ENCODE assay signal across 9 cellular contexts in the genomic region with DNA sequence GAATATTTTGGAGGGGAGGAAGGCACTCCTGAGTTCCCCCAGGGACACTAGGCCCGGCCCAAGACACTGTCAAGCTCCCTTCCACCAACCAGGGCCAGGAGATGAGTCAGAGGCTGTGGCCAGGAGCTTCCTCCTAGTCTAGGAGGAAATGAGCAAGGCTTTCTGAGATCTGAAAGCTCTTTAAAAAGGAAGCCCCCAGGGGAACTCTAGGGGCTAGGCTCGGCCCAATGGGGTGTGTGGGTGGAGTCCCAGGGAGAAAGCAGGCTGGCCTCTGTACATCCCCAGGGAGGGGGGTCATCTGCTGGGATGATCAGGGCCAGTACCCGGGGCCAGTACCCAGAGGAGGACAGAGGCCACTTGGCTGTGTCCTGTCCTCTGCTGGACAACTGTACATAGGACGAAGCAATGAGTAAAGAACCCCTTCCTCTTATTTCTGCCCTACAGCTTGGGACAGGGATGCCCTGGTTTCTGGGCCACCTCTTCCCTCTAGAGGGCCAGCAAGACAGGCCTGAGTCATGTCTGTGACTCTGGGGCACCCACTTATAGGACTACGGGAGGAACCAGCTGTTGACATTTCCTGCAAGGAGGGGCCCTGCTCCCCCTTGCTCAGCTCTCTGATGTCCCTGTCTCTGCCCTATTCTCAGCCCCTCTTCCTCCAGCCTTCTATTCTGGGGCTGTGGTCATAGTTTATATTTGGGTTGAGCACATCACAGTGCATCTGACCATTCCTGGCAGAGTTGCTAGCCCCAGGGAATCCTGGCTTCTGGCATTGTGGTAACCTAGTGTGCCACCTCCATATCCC. TPM values are rescaled to one million over a fixed set of nuclear protein-coding genes. Genes with fewer than 3 reads are reported as not detected.
A peak's percentile ranks its signal among the peaks of the same experiment; 100 is the strongest.
DNase-seq lines count a peak whose midpoint lies in the region; ATAC-seq and FAIRE-seq lines count a peak whose summit lies in the region.
"Had no signal": no experiment of that assay in that cellular context is flagged by ENCODE, and none has a peak within 500 bp of the region (broad histone marks: within the 10 kb centered on the region; RNA-seq: fewer than 3 reads in every experiment).

No MANE protein-coding gene starts in this region.

- no peak for FAIRE-seq in small intestine (lab: Jason Lieb, UNC)
- FAIRE-seq: A204.1 had no signal

- H3K9me3 Mint-ChIP-seq in activated naive CD4-positive, alpha-beta T cell treated with anti-CD3 and anti-CD28 coated beads, Interleukin-2, amount 10 ng/mL, durations not matched to agents 7 days and 5 days = no peaks in the 10 kb centered on the region

- peaks cover 59% of the 10 kb centered on the region for H3K4me1 Mint-ChIP-seq in activated naive CD4-positive, alpha-beta T cell treated with anti-CD3 and anti-CD28 coated beads, Interleukin-2, amount 10 ng/mL, durations not matched to agents 7 days and 5 days

- H3K27me3 ChIP-seq in small intestine (ENCODE audit: control insufficient read depth in 2 of 2, insufficient read depth in 2 of 2, low read length in 2 of 2) = peaks cover 0 to 3% of the 10 kb centered on the region in 2 donors

- H3K27ac ChIP-seq in small intestine (ENCODE audit: low read depth in 1 of 2, low read length in 1 of 2) = peak overlapping the region in 1 of 2 donors; percentile 86

- peak; percentile 32 for DNase-seq in NCI-H82 (lab: John Stamatoyannopoulos, UW)
- no peak for DNase-seq in NCI-H82 treated with DMSO at 0.1 percent for 48 hours (lab: John Stamatoyannopoulos, UW; ENCODE audit: unreplicated experiment)
- DNase-seq in SIG-M5 treated with dmso at 0.1 percent for 504 hours (lab: John Stamatoyannopoulos, UW; ENCODE audit: unreplicated experiment) = peak; percentile 95
- peak; percentile 84 for DNase-seq in activated naive CD4-positive, alpha-beta T cell treated with anti-CD3 and anti-CD28 coated beads, Interleukin-2, amount 10 ng/mL, durations not matched to agents 7 days and 5 days
- DNase-seq in left cardiac atrium = peak; percentile 84
- peak; percentile 61 for DNase-seq in small intestine
- DNase-seq in inferior parietal cortex (ENCODE audit: extremely low spot score) = no peak

- H3K36me3 ChIP-seq in small intestine (ENCODE audit: control insufficient read depth in 2 of 2, insufficient read depth in 2 of 2, low read length in 2 of 2) = no peaks in the 10 kb centered on the region

- no peak overlapping the region for H3K4me3 ChIP-seq in small intestine (ENCODE audit: low read depth in 1 of 2, low read length in 2 of 2)

- H3K4me1 ChIP-seq in small intestine (ENCODE audit: control insufficient read depth in 2 of 2, insufficient read depth in 1 of 2, low read depth in 1 of 2, low read length in 1 of 2) = peaks cover 2 to 5% of the 10 kb centered on the region in 2 donors

- intact Hi-C loops in left cardiac atrium (cut with DNase I) = no loop called here

- WGBS in small intestine, 3 donors = 30 to 53% (median 43%) methylated on average over 5 of the region's 5 CpGs

- no peaks in the 10 kb centered on the region for H3K9me3 ChIP-seq in small intestine (ENCODE audit: control insufficient read depth, low read depth)

- H3K36me3 Mint-ChIP-seq in activated naive CD4-positive, alpha-beta T cell treated with anti-CD3 and anti-CD28 coated beads, Interleukin-2, amount 10 ng/mL, durations not matched to agents 7 days and 5 days = peaks cover 8% of the 10 kb centered on the region

- peaks cover 23% of the 10 kb centered on the region for H3K27me3 Mint-ChIP-seq in activated naive CD4-positive, alpha-beta T cell treated with anti-CD3 and anti-CD28 coated beads, Interleukin-2, amount 10 ng/mL, durations not matched to agents 7 days and 5 days

- H3K4me3 Mint-ChIP-seq in activated naive CD4-positive, alpha-beta T cell treated with anti-CD3 and anti-CD28 coated beads, Interleukin-2, amount 10 ng/mL, durations not matched to agents 7 days and 5 days = peak overlapping the region; percentile 77

- peak overlapping the region; percentile 96 for H3K27ac Mint-ChIP-seq in activated naive CD4-positive, alpha-beta T cell treated with anti-CD3 and anti-CD28 coated beads, Interleukin-2, amount 10 ng/mL, durations not matched to agents 7 days and 5 days

- CTCF ChIA-PET in activated naive CD4-positive, alpha-beta T cell treated with anti-CD3 and anti-CD28 coated beads, Interleukin-2, amount 10 ng/mL, durations not matched to agents 7 days and 5 days (lab: Charles Lee) = interaction anchor here (0.6 to 6.4 kb wide), 8 partner anchors 14 to 284 kb away, joined by 3 to 34 read pairs (median 3); partner anchors contain the start of genes CES3, EXOC3L1, TMEM208 and ZDHHC1

- peak; percentile 45 for ATAC-seq in HG03064 (IDR thresholded peaks at IDR 0.05; ENCODE audit: low read depth, unreplicated experiment)
- ATAC-seq in left cardiac atrium = peak; percentile 9 to 14

RNA-seq across cellular contexts. Expression of gene FHOD1, which starts 2.7 kb away (rescaled TPM):
- 10 to 100 TPM; 18.7 to 25.8 TPM for total RNA-seq in left cardiac atrium
- polyA plus RNA-seq in small intestine = 10 to 100 TPM; 12.8 to 19.7 (median 18.9) TPM

RNA-seq across cellular contexts. Expression of gene SLC9A5, which starts 4.2 kb away (rescaled TPM):
- total RNA-seq in left cardiac atrium = 1 to 10 TPM; 1.3 to 1.5 TPM
- polyA plus RNA-seq in small intestine = under 1 TPM in 2 of 3 donors, not detected in 1; 0.39 to 0.54 TPM

RNA-seq across cellular contexts. Expression of gene TMEM208, which starts 17.7 kb away (rescaled TPM):
- 10 to 100 TPM; 17.4 to 25.3 TPM for total RNA-seq in left cardiac atrium
- 100 to 1,000 TPM in 2 of 3 donors, 10 to 100 TPM in 1; 83.2 to 153 (median 121) TPM for polyA plus RNA-seq in small intestine

RNA-seq across cellular contexts. Expression of gene PLEKHG4, which starts 34.7 kb away (rescaled TPM):
- 1 to 10 TPM; 1.8 to 2.2 TPM for total RNA-seq in left cardiac atrium
- polyA plus RNA-seq in small intestine = 1 to 10 TPM; 1.6 to 5.2 (median 4.7) TPM

RNA-seq across cellular contexts. Expression of gene ELMO3, which starts 45.7 kb away (rescaled TPM):
- 1 to 10 TPM; 1.0 to 1.6 TPM for total RNA-seq in left cardiac atrium
- polyA plus RNA-seq in small intestine = 100 to 1,000 TPM in 1 of 3 donors, 10 to 100 TPM in 2; 36.3 to 101 (median 89.7) TPM

Comparison
In these comparisons a context has a peak if more than half of its experiments do, and no peak if none do; other contexts are left out.
1. DNase-seq: peak in NCI-H82 (single experiment), SIG-M5 treated with dmso at 0.1 percent for 504 hours (single experiment), activated naive CD4-positive, alpha-beta T cell treated with anti-CD3 and anti-CD28 coated beads, Interleukin-2, amount 10 ng/mL, durations not matched to agents 7 days and 5 days (single experiment), left cardiac atrium (single experiment) and small intestine (single experiment); none in NCI-H82 treated with DMSO at 0.1 percent for 48 hours (single experiment) and inferior parietal cortex (single experiment).